In the genomic region with DNA sequence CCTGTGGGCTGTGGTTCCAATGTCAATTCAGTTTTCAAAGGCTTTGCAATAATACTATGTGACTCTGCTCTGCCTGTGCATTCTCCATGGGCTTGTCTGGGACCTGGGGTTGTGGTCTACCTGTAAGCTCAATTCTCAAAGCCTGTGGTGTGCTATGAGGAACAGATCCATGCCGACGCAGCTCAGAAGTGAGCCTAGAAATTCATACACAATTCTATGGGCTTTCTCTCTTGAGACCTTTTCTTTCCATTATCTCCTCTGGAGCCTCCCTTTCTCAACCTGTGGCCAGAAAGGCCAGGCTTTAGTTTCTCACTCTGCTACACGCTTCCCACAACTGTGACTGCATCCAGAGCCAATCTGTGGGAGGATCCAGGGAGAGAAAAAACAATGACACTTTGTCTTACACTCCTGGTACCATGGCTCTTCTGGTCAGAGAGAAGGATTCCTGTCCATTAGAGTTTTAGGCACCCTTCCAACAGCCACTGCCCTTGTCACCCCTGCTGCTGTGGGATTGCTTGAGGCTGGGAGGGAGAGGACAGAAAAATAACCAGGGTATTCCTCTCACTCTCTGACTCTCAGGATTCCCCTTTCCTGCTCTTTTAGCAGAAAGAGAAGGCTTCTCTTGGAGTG, we compare ENCODE assay signal across 16 cellular contexts. TPM values are rescaled to one million over a fixed set of nuclear protein-coding genes. Genes with fewer than 3 reads are reported as not detected.
DNase-seq lines count a peak whose midpoint lies in the region; ATAC-seq and TF ChIP-seq lines count a peak whose summit lies in the region.
"Had no signal": no experiment of that assay in that cellular context is flagged by ENCODE, and none has a peak within 500 bp of the region (broad histone marks: within the 10 kb centered on the region; RNA-seq: fewer than 3 reads in every experiment).

No MANE protein-coding gene starts in this region.

- H3K9me3 Mint-ChIP-seq in endodermal cell, result peaks cover 7% of the 10 kb centered on the region
- H3K9me3 Mint-ChIP-seq: natural killer cell had no signal

- no peaks in the 10 kb centered on the region for H3K36me3 ChIP-seq in endodermal cell (ENCODE audit: control insufficient read depth, insufficient read depth, low read length)
- H3K36me3 ChIP-seq: SJSA1 had no signal

- H3K27me3 ChIP-seq in endodermal cell (ENCODE audit: control insufficient read depth, insufficient read depth, low read length, poor library complexity, severe bottlenecking), result peaks cover 7% of the 10 kb centered on the region

- H3K9me3 ChIP-seq in endodermal cell (ENCODE audit: control insufficient read depth, low read length), result peaks cover 3% of the 10 kb centered on the region
- H3K9me3 ChIP-seq: SJSA1 had no signal

- WGBS in endodermal cell (ENCODE audit: insufficient coverage in 1 of 2, insufficient read length in 1 of 2), 2 experiments, result 79 to 100% methylated on average over 3 of the region's 3 CpGs

- H3K4me1 ChIP-seq in endodermal cell (ENCODE audit: control insufficient read depth, insufficient read depth, low read length), result peaks cover 8% of the 10 kb centered on the region
- H3K4me1 ChIP-seq: SJSA1 had no signal

- H3K4me3 ChIP-seq in endodermal cell (ENCODE audit: low read length), result no peak overlapping the region
- H3K4me3 ChIP-seq: SJSA1, skin epidermis had no signal

- ATAC-seq in Right ventricle myocardium inferior (no peak), HG03460 (IDR thresholded peaks at IDR 0.05; ENCODE audit: unreplicated experiment) (no peak)
- ATAC-seq: natural killer cell; stimulated activated naive CD8-positive, alpha-beta T cell treated with anti-CD3 and anti-CD28 coated beads, Interleukin-15, Interleukin-2, amounts not matched to agents 100 U/mL and 50 U/mL, for 24 hours had no signal

- intact Hi-C loops in cardiac septum (cut with DNase I), result no loop called here
- intact Hi-C loops in Right ventricle myocardium inferior (cut with DNase I), result no loop called here

- DNase-seq in cardiac septum (ENCODE audit: low spot score) (peak; percentile 53), Right ventricle myocardium inferior (ENCODE audit: missing footprints) (no peak), endodermal cell (peak; percentile 25), mucosa of gallbladder (ENCODE audit: low spot score) (peak; percentile 17), NCI-H1436 (lab: John Stamatoyannopoulos, UW) (no peak), AML-193 (lab: John Stamatoyannopoulos, UW) (no peak)
- DNase-seq: activated naive CD4-positive, alpha-beta T cell treated with anti-CD3 and anti-CD28 coated beads, Interleukin-2, amount 50 U/mL, for 16 hours; left cardiac atrium; MV-4-11; natural killer cell; stimulated activated naive CD8-positive, alpha-beta T cell treated with anti-CD3 and anti-CD28 coated beads, Interleukin-15, Interleukin-2, amounts not matched to agents 100 U/mL and 50 U/mL, for 24 hours had no signal

- no peak overlapping the region for H3K4me3 Mint-ChIP-seq in endodermal cell
- H3K4me3 Mint-ChIP-seq: natural killer cell had no signal

- H3K27ac Mint-ChIP-seq in endodermal cell, result no peak overlapping the region
- H3K27ac Mint-ChIP-seq: natural killer cell had no signal

- H3K27ac ChIP-seq in endodermal cell (ENCODE audit: low read depth, low read length) (no peak overlapping the region), temporal lobe (ENCODE audit: low read depth, low read length) (peak overlapping the region; percentile 96)
- H3K27ac ChIP-seq: SJSA1, VCaP had no signal

- H3K36me3 Mint-ChIP-seq in endodermal cell (ENCODE audit: low read depth), result no peaks in the 10 kb centered on the region
- H3K36me3 Mint-ChIP-seq: natural killer cell had no signal

- peaks cover 14% of the 10 kb centered on the region for H3K27me3 Mint-ChIP-seq in endodermal cell (ENCODE audit: insufficient read depth)

- H3K9ac ChIP-seq in endodermal cell (ENCODE audit: extremely low read depth, low read length, poor library complexity, severe bottlenecking), result no peak overlapping the region

- TF ChIP-seq CTCF in endodermal cell (conservative IDR thresholded peaks at IDR 0.05), result no peak

- peaks cover 12% of the 10 kb centered on the region for H3K4me1 Mint-ChIP-seq in endodermal cell
- H3K4me1 Mint-ChIP-seq: natural killer cell had no signal

RNA-seq across cellular contexts. Expression of a gene that starts 34.1 kb away (rescaled TPM):
- total RNA-seq in cardiac septum (35.7 TPM), Right ventricle myocardium inferior (63.4 TPM), endodermal cell (10 to 100 TPM; 18.7 to 18.9 TPM), mucosa of gallbladder (86.0 TPM), temporal lobe (27.8 TPM)
- polyA plus RNA-seq in endodermal cell (2013, experiment 1 of 2), result 58.0 TPM
- 51.5 TPM for polyA plus RNA-seq in endodermal cell (2013, experiment 2 of 2)

Comparison
In these comparisons a context has a peak if more than half of its experiments do, and no peak if none do; other contexts are left out.
1. DNase-seq: peak in cardiac septum (single experiment), endodermal cell (single experiment) and mucosa of gallbladder (single experiment); none in Right ventricle myocardium inferior (single experiment), NCI-H1436 (single experiment) and AML-193 (0 of 2).